Comparison of ENCODE assay signal across 11 cellular contexts in the genomic region with DNA sequence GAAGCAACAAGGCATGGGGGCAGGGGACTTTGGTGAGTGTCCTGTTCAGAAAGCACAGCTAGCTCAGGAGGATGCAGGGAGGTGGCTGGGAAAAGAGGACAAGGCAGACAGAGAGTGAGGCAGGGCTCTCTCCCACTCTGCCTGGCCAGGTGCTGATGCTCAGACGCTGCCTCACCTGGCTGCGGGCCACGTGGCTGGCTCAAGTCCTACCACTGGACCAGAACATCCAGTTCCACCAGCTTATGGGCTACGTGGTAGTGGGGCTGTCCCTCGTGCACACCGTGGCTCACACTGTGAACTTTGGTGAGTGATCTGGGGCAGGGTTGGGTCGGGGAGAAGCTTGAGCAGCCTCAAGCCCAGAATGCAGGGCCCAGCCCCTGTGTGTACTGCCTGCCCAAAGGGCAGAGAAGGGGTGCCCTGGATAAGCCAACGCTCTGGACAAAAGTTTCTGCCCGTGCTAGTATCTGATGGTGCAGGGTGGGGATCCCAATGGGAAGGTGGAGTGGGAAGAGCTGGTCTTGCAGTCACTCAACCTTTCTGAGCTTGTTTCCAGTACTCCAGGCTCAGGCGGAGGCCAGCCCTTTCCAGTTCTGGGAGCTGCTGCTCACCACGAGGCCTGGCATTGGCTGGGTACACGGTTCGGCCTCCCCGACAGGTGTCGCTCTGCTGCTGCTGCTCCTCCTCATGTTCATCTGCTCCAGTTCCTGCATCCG. TPM values are rescaled to one million over a fixed set of nuclear protein-coding genes. Genes with fewer than 3 reads are reported as not detected.
DNase-seq lines count a peak whose midpoint lies in the region; ATAC-seq and TF ChIP-seq lines count a peak whose summit lies in the region.
"Had no signal": no experiment of that assay in that cellular context is flagged by ENCODE, and none has a peak within 500 bp of the region (broad histone marks: within the 10 kb centered on the region; RNA-seq: fewer than 3 reads in every experiment).

No MANE protein-coding gene starts in this region.

- H3K27ac ChIP-seq in IMR-90 (ENCODE audit: insufficient read depth, low read length) (no peak overlapping the region), coronary artery (no peak overlapping the region), spleen (no peak overlapping the region)

- H2AFZ ChIP-seq in IMR-90 (replicated peaks; ENCODE audit: low read length, poor library complexity): peak overlapping the region; percentile 40

- H3K9ac ChIP-seq in IMR-90 (ENCODE audit: low read depth, low read length): no peak overlapping the region

- intact Hi-C loops in IMR-90 (cut with micrococcal nuclease) (no loop called here), spleen (cut with DNase I; ENCODE audit: low total_unique reads) (no loop called here)

- POLR2A ChIA-PET in GM10248 (lab: Yijun Ruan, JAX) (no interaction called here), IMR-90 (lab: Charles Lee; ENCODE audit: unreplicated experiment) (no interaction called here)

- no peaks in the 10 kb centered on the region for H3K36me3 Mint-ChIP-seq in stimulated activated memory B cell treated with anti-CD40 and anti-IgM and Interleukin-4, amounts not matched to agents 10 μg/mL and 1 μg/mL and 100 μg/mL, for 72 hours

- H4K8ac ChIP-seq in IMR-90 (ENCODE audit: low read depth in 2 of 2, low read length in 2 of 2): no peak overlapping the region

- peaks cover 53% of the 10 kb centered on the region for H3K27me3 Mint-ChIP-seq in stimulated activated memory B cell treated with anti-CD40 and anti-IgM and Interleukin-4, amounts not matched to agents 10 μg/mL and 1 μg/mL and 100 μg/mL, for 72 hours

- ATAC-seq in IMR-90 (ENCODE audit: low read depth): no peak
- ATAC-seq in stimulated activated memory B cell treated with anti-CD40 and anti-IgM and Interleukin-4, amounts not matched to agents 10 μg/mL and 1 μg/mL and 100 μg/mL, for 72 hours: no peak
- ATAC-seq: activated CD8-positive, alpha-beta T cell treated with anti-CD3 and anti-CD28 coated beads, Interleukin-2, amount 10 ng/mL, durations not matched to agents 7 days and 5 days had no signal

- no peak overlapping the region for H3K56ac ChIP-seq in IMR-90 (ENCODE audit: extremely low read depth, insufficient read depth, low read length)

- dilution Hi-C loops in IMR-90 (cut with HindIII; ENCODE audit: low sequenced_read_pairs, unreplicated experiment): no loop called here

- no peak overlapping the region for H3K4me3 Mint-ChIP-seq in stimulated activated memory B cell treated with anti-CD40 and anti-IgM and Interleukin-4, amounts not matched to agents 10 μg/mL and 1 μg/mL and 100 μg/mL, for 72 hours
- H3K4me3 Mint-ChIP-seq: activated CD8-positive, alpha-beta T cell treated with anti-CD3 and anti-CD28 coated beads, Interleukin-2, amount 10 ng/mL, durations not matched to agents 7 days and 5 days had no signal

- no peak for TF ChIP-seq CTCF in GM10248 (IDR thresholded peaks at IDR 0.05; ENCODE audit: control extremely low read depth, extremely low read depth, low read depth, missing control alignments)
- TF ChIP-seq CTCF in IMR-90 (conservative IDR thresholded peaks at IDR 0.05; ENCODE audit: low read depth, low read length): no peak
- no peak for TF ChIP-seq CTCF in coronary artery (IDR thresholded peaks at IDR 0.05)
- TF ChIP-seq CTCF in spleen (IDR thresholded peaks at IDR 0.05 in 8 of 11, conservative IDR thresholded peaks at IDR 0.05 in 3 of 11): no peak

- in situ Hi-C loops in IMR-90 (cut with MboI; ENCODE audit: low sequenced_read_pairs): no loop called here

- H3K14ac ChIP-seq in IMR-90 (replicated peaks; ENCODE audit: low read depth, low read length): no peak overlapping the region

- BruUV-seq in IMR-90 (replicated peaks; lab: Mats Ljungman, UMichigan): no TSS peak

- H3K4ac ChIP-seq in IMR-90 (ENCODE audit: low read depth, low read length): no peak overlapping the region

- no peak overlapping the region for H3K23ac ChIP-seq in IMR-90 (ENCODE audit: low read depth, low read length)

- 83% methylated on average over 5 of the region's 16 CpGs; no CpG with 5 or more reads in 1 of the 2 experiments for WGBS in IMR-90 (ENCODE audit: extremely low coverage in 2 of 2, insufficient read length in 1 of 2), 2 experiments
- WGBS in spleen, 5 donors: 66 to 75% (median 67%) methylated on average over 12 to 16 of the region's 16 CpGs

- 0 out of 2 replicates have a peak, but pooled peaks cover 3% of the 10 kb centered on the region for H4K20me1 ChIP-seq in IMR-90 (ENCODE audit: insufficient read depth, low read length)

- CTCF ChIA-PET in GM10248 (lab: Yijun Ruan, JAX): interaction anchor here (2.5 kb wide), 1 partner anchor 12 kb away, joined by 6 read pairs; no protein-coding TSS in a partner anchor
- CTCF ChIA-PET in IMR-90 (lab: Yijun Ruan, JAX): no interaction called here

- peaks cover 4% of the 10 kb centered on the region for H3K4me1 Mint-ChIP-seq in stimulated activated memory B cell treated with anti-CD40 and anti-IgM and Interleukin-4, amounts not matched to agents 10 μg/mL and 1 μg/mL and 100 μg/mL, for 72 hours

- DNase-seq in GM10248 (ENCODE audit: extremely low spot score) (peak; percentile 35), IMR-90 (no peak), coronary artery (ENCODE audit: low spot score) (peak; percentile 57), mucosa of gallbladder (ENCODE audit: low spot score) (peak; percentile 60), spleen (no peak), activated gamma-delta T cell treated with Interleukin-2 at 50 U/mL for 16 hours (no peak)
- DNase-seq: activated CD8-positive, alpha-beta T cell treated with anti-CD3 and anti-CD28 coated beads, Interleukin-2, amount 10 ng/mL, durations not matched to agents 7 days and 5 days had no signal

- no peak overlapping the region for H2BK20ac ChIP-seq in IMR-90 (ENCODE audit: low read depth, low read length)

- H3K27me3 ChIP-seq in IMR-90 (ENCODE audit: control insufficient read depth, insufficient read depth, low read length) (peaks cover 44% of the 10 kb centered on the region), spleen (replicated peaks in 1 of 7) (peaks cover 0 to 51% (median 0%) of the 10 kb centered on the region in 7 donors)

- H3K9me3 Mint-ChIP-seq in stimulated activated memory B cell treated with anti-CD40 and anti-IgM and Interleukin-4, amounts not matched to agents 10 μg/mL and 1 μg/mL and 100 μg/mL, for 72 hours: no peaks in the 10 kb centered on the region

- no peak overlapping the region for H2BK15ac ChIP-seq in IMR-90 (ENCODE audit: low read depth, low read length)

- no peak overlapping the region for H3K27ac Mint-ChIP-seq in stimulated activated memory B cell treated with anti-CD40 and anti-IgM and Interleukin-4, amounts not matched to agents 10 μg/mL and 1 μg/mL and 100 μg/mL, for 72 hours
- H3K27ac Mint-ChIP-seq: activated CD8-positive, alpha-beta T cell treated with anti-CD3 and anti-CD28 coated beads, Interleukin-2, amount 10 ng/mL, durations not matched to agents 7 days and 5 days had no signal

- H2BK5ac ChIP-seq in IMR-90 (ENCODE audit: low read depth, low read length, poor library complexity, severe bottlenecking): no peak overlapping the region

- H3K4me2 ChIP-seq in IMR-90 (ENCODE audit: low read depth, low read length): no peak overlapping the region

- no peak for TF ChIP-seq RAD21 in IMR-90 (IDR thresholded peaks at IDR 0.05; ENCODE audit: low read length)

- no peak overlapping the region for H4K91ac ChIP-seq in IMR-90 (ENCODE audit: insufficient read depth, low read depth, low read length)

- no peaks in the 10 kb centered on the region for H3K79me1 ChIP-seq in IMR-90 (ENCODE audit: low read depth in 1 of 2, low read length in 2 of 2)

- H3K9me3 ChIP-seq in IMR-90 (ENCODE audit: control insufficient read depth, insufficient read depth, low read length): no peaks in the 10 kb centered on the region
- no peaks in the 10 kb centered on the region for H3K9me3 ChIP-seq in spleen

- no peak overlapping the region for H4K5ac ChIP-seq in IMR-90 (ENCODE audit: low read depth, low read length)

- TF ChIP-seq POLR2A in IMR-90 (IDR thresholded peaks at IDR 0.05; ENCODE audit: low read depth, low read length) (no peak), spleen (IDR thresholded peaks at IDR 0.05) (no peak)

- H3K4me3 ChIP-seq in IMR-90 (ENCODE audit: insufficient read depth, low read depth, low read length) (no peak overlapping the region), coronary artery (no peak overlapping the region), spleen (no peak overlapping the region)
- H3K4me3 ChIP-seq: lung had no signal

- H3K36me3 ChIP-seq in IMR-90 (ENCODE audit: control insufficient read depth, insufficient read depth, low read length): no peaks in the 10 kb centered on the region
- H3K36me3 ChIP-seq in spleen: no peaks in the 10 kb centered on the region

- H3K18ac ChIP-seq in IMR-90 (ENCODE audit: low read depth, low read length): no peak overlapping the region

- no peak overlapping the region for H2BK120ac ChIP-seq in IMR-90 (ENCODE audit: low read depth, low read length)

- H3K4me1 ChIP-seq in IMR-90 (ENCODE audit: control insufficient read depth, insufficient read depth, low read length): peaks cover 3% of the 10 kb centered on the region
- peaks cover 0 to 20% (median 11%) of the 10 kb centered on the region in 6 donors for H3K4me1 ChIP-seq in spleen

- H3K9me1 ChIP-seq in IMR-90 (ENCODE audit: insufficient read depth, low read length): no peaks in the 10 kb centered on the region; the same call in 1 of the 2 replicates

- H2AK9ac ChIP-seq in IMR-90 (replicated peaks; ENCODE audit: low read depth, low read length, poor library complexity): no peak overlapping the region

- H2AK5ac ChIP-seq in IMR-90 (ENCODE audit: low read depth, low read length): peak overlapping the region; percentile 3; the same call in 1 of the 2 replicates

TF ChIP-seq in IMR-90, 13 proteins besides CTCF, POLR2A, EP300 and RAD21:
- TF ChIP-seq FOS (IDR thresholded peaks at IDR 0.05; ENCODE audit: low read depth, low read length) (no peak), BHLHE40 (IDR thresholded peaks at IDR 0.05; ENCODE audit: low read depth, low read length) (no peak), MXI1 (IDR thresholded peaks at IDR 0.05; ENCODE audit: borderline replicate concordance, low read depth, low read length) (no peak), NFE2L2 (IDR thresholded peaks at IDR 0.05; ENCODE audit: low read depth, low read length) (no peak)

RNA-seq across cellular contexts. Expression of gene NOX5, which starts 20.9 kb away (rescaled TPM):
- total RNA-seq in IMR-90 (2012; rRNA removed) (under 0.01 TPM in 1 of 2 replicates, not detected in the other), mucosa of gallbladder (0.26 TPM), spleen (10 to 100 TPM; 12.5 to 29.2 (median 17.3) TPM)
- polyA plus RNA-seq in IMR-90 (2012; rRNA removed) (0.07 and 0.20 TPM in 2 replicates), spleen (1 to 10 TPM in 2 of 3 donors, under 1 TPM in 1; 0.36 to 8.6 (median 6.7) TPM)
- polyA plus RNA-seq in IMR-90 (2012; cell fraction: cytosol; rRNA removed): 0.05 and 0.11 TPM in 2 replicates
- 0.60 and 0.65 TPM in 2 replicates for polyA plus RNA-seq in IMR-90 (2012; cell fraction: nucleus; rRNA removed; ENCODE audit: low replicate concordance)
- total RNA-seq: activated CD8-positive, alpha-beta T cell treated with anti-CD3 and anti-CD28 coated beads, Interleukin-2, amount 10 ng/mL, durations not matched to agents 7 days and 5 days; dermis microvascular lymphatic vessel endothelial cell; OCI-LY7 had no signal

Comparison
In these comparisons a context has a peak if more than half of its experiments do, and no peak if none do; other contexts are left out.
1. DNase-seq: peak in GM10248 (single experiment), coronary artery (single experiment) and mucosa of gallbladder (single experiment); none in IMR-90 (single experiment), spleen (single experiment) and activated gamma-delta T cell treated with Interleukin-2 at 50 U/mL for 16 hours (single experiment).
2. RNA of gene NOX5, which starts 20.9 kb away (total RNA-seq): 12.5 to 29.2 TPM in spleen; 0.26 TPM in mucosa of gallbladder (single experiment) and under 0.01 TPM in IMR-90; every median in the first group is over 10 times any median in the second.